23 cellular contexts compared by ENCODE assay signal in the genomic region with DNA sequence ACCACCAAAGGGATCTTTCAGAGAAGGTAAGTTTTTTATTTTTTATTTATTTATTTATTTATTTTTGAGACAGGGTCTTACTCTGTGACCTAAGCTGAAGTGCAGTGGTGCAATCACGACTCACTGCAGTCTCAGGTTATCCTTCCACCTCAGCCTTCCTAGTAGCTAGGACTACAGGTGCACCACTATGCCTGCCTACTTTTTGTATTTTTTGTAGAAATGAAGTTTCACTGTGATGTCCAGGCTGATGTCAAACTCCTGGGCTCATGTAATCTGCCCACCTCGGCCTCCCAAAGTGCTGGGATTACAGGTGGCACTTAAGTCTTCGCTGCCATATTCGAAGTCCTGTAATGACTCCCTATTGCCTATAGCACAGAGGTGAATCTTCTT.
"Had no signal": no experiment of that assay in that cellular context is flagged by ENCODE, and none has a peak within 500 bp of the region (broad histone marks: within the 10 kb centered on the region; RNA-seq: fewer than 3 reads in every experiment).

No MANE protein-coding gene starts in this region.

- DNase-seq: dermis blood vessel endothelial cell; dorsolateral prefrontal cortex; effector CD4-positive, alpha-beta T cell; effector memory CD4-positive, alpha-beta T cell; esophagus squamous epithelium; foreskin fibroblast; foreskin melanocyte; gastrocnemius medialis; glutamatergic neuron; heart right ventricle; hippocampal formation; left cardiac atrium; left lung; left ventricle myocardium superior; lower lobe of right lung; mesenchymal stem cell; mucosa of descending colon had no signal

- H3K27ac ChIP-seq: coronary artery, dorsolateral prefrontal cortex, esophagus squamous epithelium, gastrocnemius medialis, heart right ventricle, left lung, lower lobe of right lung had no signal

- H3K4me1 ChIP-seq: esophagus squamous epithelium, gastrocnemius medialis, left lung had no signal

- H3K36me3 ChIP-seq: esophagus squamous epithelium, gastrocnemius medialis, heart right ventricle, left lung, lower lobe of right lung had no signal

- H3K4me3 ChIP-seq: coronary artery, dorsolateral prefrontal cortex, esophagus squamous epithelium, gastrocnemius medialis, heart right ventricle, left lung, lower lobe of right lung, mucosa of descending colon had no signal

- H3K27me3 ChIP-seq: dorsolateral prefrontal cortex, esophagus squamous epithelium, gastrocnemius medialis, heart right ventricle, left lung had no signal

- ATAC-seq: gastrocnemius medialis, heart right ventricle, left cardiac atrium, left lung, left ventricle myocardium superior, lower lobe of right lung, mucosa of descending colon had no signal

- H3K9me3 ChIP-seq: esophagus squamous epithelium, gastrocnemius medialis, heart right ventricle, left lung, lower lobe of right lung, mucosa of descending colon had no signal

- H3K36me3 Mint-ChIP-seq: mesothelial cell of epicardium had no signal

- FAIRE-seq: colon, endothelial cell of umbilical vein, islet of Langerhans, keratinocyte had no signal

- H3K9me3 Mint-ChIP-seq: mesothelial cell of epicardium had no signal

- H3K4me3 Mint-ChIP-seq: mesothelial cell of epicardium had no signal
